ENCODE assay signal across 1 cellular context in genomic region chr1:27391511-27392095, GRCh38.
TF ChIP-seq lines count a peak whose summit lies in the region.

No MANE protein-coding gene starts in this region.

TF ChIP-seq in K562, 482 proteins besides CTCF, POLR2A, EP300 and RAD21 (continues in another document):
- TF ChIP-seq ETS1 (conservative IDR thresholded peaks at IDR 0.05; ENCODE audit: control insufficient read depth, low read depth, low read length) (0 out of 2 replicates have a peak, but pooled peaks have one; percentile 31), ZNF696 (CRISPR knock-in tag; conservative IDR thresholded peaks at IDR 0.05) (no peak), RERE (CRISPR knock-in tag; IDR thresholded peaks at IDR 0.05; ENCODE audit: borderline replicate concordance) (0 out of 2 replicates have a peak, but pooled peaks have one; percentile 17), SIRT6 (IDR thresholded peaks at IDR 0.05; ENCODE audit: low read depth, low read length) (no peak), MITF (IDR thresholded peaks at IDR 0.05) (peak; percentile 79), TEAD4 (IDR thresholded peaks at IDR 0.05; ENCODE audit: low read length) (no peak), TEAD4 (CRISPR knock-in tag; IDR thresholded peaks at IDR 0.05; ENCODE audit: borderline replicate concordance) (0 out of 2 replicates have a peak, but pooled peaks have one; percentile 43), TOE1 (IDR thresholded peaks at IDR 0.05; ENCODE audit: borderline replicate concordance) (peak; percentile 37; the same call in 1 of the 2 replicates), TOE1 (CRISPR knock-in tag; IDR thresholded peaks at IDR 0.05; ENCODE audit: borderline replicate concordance, low read depth) (no peak), ZFP30 (CRISPR knock-in tag; IDR thresholded peaks at IDR 0.05; ENCODE audit: borderline replicate concordance) (no peak), BHLHE40 (IDR thresholded peaks at IDR 0.05; ENCODE audit: low read length) (peak; percentile 68; the same call in 1 of the 2 replicates), HMGXB4 (CRISPR knock-in tag; IDR thresholded peaks at IDR 0.05) (no peak), HMBOX1 (IDR thresholded peaks at IDR 0.05) (no peak), TAL1 (IDR thresholded peaks at IDR 0.05) (no peak), HDAC8 (tag; IDR thresholded peaks at IDR 0.05) (no peak), ZNF311 (CRISPR knock-in tag; IDR thresholded peaks at IDR 0.05) (no peak), MIER1 (IDR thresholded peaks at IDR 0.05; ENCODE audit: low read depth) (0 out of 2 replicates have a peak, but pooled peaks have one; percentile 55), JUN (IDR thresholded peaks at IDR 0.05; ENCODE audit: borderline replicate concordance, low read depth, low read length) (peak; percentile 41; the same call in 1 of the 2 replicates), JUN (CRISPR knock-in tag; IDR thresholded peaks at IDR 0.05; ENCODE audit: borderline replicate concordance) (0 out of 2 replicates have a peak, but pooled peaks have one; percentile 59), TFAM (CRISPR knock-in tag; conservative IDR thresholded peaks at IDR 0.05) (no peak), MAX (CRISPR knock-in tag; IDR thresholded peaks at IDR 0.05) (peak; percentile 66), PTBP1 (IDR thresholded peaks at IDR 0.05; ENCODE audit: low read depth, low read length) (no peak), ZBTB33 (CRISPR knock-in tag; IDR thresholded peaks at IDR 0.05) (0 out of 2 replicates have a peak, but pooled peaks have one; percentile 4), ATF4 (CRISPR knock-in tag; IDR thresholded peaks at IDR 0.05) (no peak), ATF1 (CRISPR knock-in tag; IDR thresholded peaks at IDR 0.05) (no peak), ATF1 (tag; IDR thresholded peaks at IDR 0.05) (peak; percentile 47), BRCA1 (IDR thresholded peaks at IDR 0.05) (no peak), BRCA1 (CRISPR knock-in tag; IDR thresholded peaks at IDR 0.05) (no peak), ZNF277 (CRISPR knock-in tag; IDR thresholded peaks at IDR 0.05; ENCODE audit: borderline replicate concordance) (no peak), ATF7 (IDR thresholded peaks at IDR 0.05) (peak; percentile 94), E2F8 (IDR thresholded peaks at IDR 0.05; ENCODE audit: low read depth, partially characterized antibody) (no peak), CREB1 (IDR thresholded peaks at IDR 0.05) (0 out of 2 replicates have a peak, but pooled peaks have one; percentile 29), CREB1 (CRISPR knock-in tag; IDR thresholded peaks at IDR 0.05) (no peak), JUND (IDR thresholded peaks at IDR 0.05; ENCODE audit: borderline replicate concordance, low read depth, low read length) (peak; percentile 88), JUND (tag; IDR thresholded peaks at IDR 0.05; ENCODE audit: borderline replicate concordance, low read depth, low read length) (peak; percentile 72), CREM (IDR thresholded peaks at IDR 0.05; ENCODE audit: low read depth) (peak; percentile 85), USF1 (CRISPR knock-in tag; IDR thresholded peaks at IDR 0.05) (peak; percentile 66), ATF3 (IDR thresholded peaks at IDR 0.05) (peak; percentile 95), ATF3 (CRISPR knock-in tag; conservative IDR thresholded peaks at IDR 0.05) (no peak)
